In genomic region chr11:122020902-122021301, GRCh38 we compare ENCODE assay signal across 9 cellular contexts.
DNase-seq lines count a peak whose midpoint lies in the region; ATAC-seq and TF ChIP-seq lines count a peak whose summit lies in the region.
"Had no signal": no experiment of that assay in that cellular context is flagged by ENCODE, and none has a peak within 500 bp of the region (broad histone marks: within the 10 kb centered on the region; RNA-seq: fewer than 3 reads in every experiment).

No MANE protein-coding gene starts in this region.

- H2AK5ac ChIP-seq in IMR-90 (ENCODE audit: low read depth, low read length) = no peak overlapping the region

- no peak for TF ChIP-seq EP300 in sigmoid colon (IDR thresholded peaks at IDR 0.05)

- no peak overlapping the region for H3K14ac ChIP-seq in IMR-90 (replicated peaks; ENCODE audit: low read depth, low read length)

- no CpG with 5 or more reads among the region's 2 CpGs for WGBS in IMR-90 (ENCODE audit: extremely low coverage in 2 of 2, insufficient read length in 1 of 2), 2 experiments
- 68 to 72% methylated on average over 2 of the region's 2 CpGs for WGBS in sigmoid colon, 2 donors
- 54 to 56% methylated on average over 2 of the region's 2 CpGs for WGBS in esophagus squamous epithelium, 2 donors

- H3K36me3 ChIP-seq in IMR-90 (ENCODE audit: control insufficient read depth, insufficient read depth, low read length) (no peaks in the 10 kb centered on the region), ascending aorta (no peaks in the 10 kb centered on the region), sigmoid colon (no peaks in the 10 kb centered on the region), esophagus squamous epithelium (no peaks in the 10 kb centered on the region)

- in situ Hi-C loops in IMR-90 (cut with MboI; ENCODE audit: low sequenced_read_pairs) = no loop called here

- peak overlapping the region; percentile 46; the same call in 1 of the 2 replicates for H3K18ac ChIP-seq in IMR-90 (ENCODE audit: low read depth, low read length)

- no peak overlapping the region for H3K23ac ChIP-seq in IMR-90 (ENCODE audit: low read depth, low read length)

- no peaks in the 10 kb centered on the region for H4K20me1 ChIP-seq in IMR-90 (ENCODE audit: insufficient read depth, low read length)

- H2BK20ac ChIP-seq in IMR-90 (ENCODE audit: low read depth, low read length) = no peak overlapping the region

- TF ChIP-seq CTCF in AG04450 (IDR thresholded peaks at IDR 0.05; ENCODE audit: low read depth, low read length) (peak; percentile 55), IMR-90 (conservative IDR thresholded peaks at IDR 0.05; ENCODE audit: low read depth, low read length) (peak; percentile 57), ascending aorta (IDR thresholded peaks at IDR 0.05) (peak; percentile 32 to 50 (median 40)), sigmoid colon (IDR thresholded peaks at IDR 0.05) (peak in 2 of 4 experiments; percentile 29 to 49), esophagus squamous epithelium (IDR thresholded peaks at IDR 0.05) (peak in 2 of 6 experiments; percentile 24 to 29)

- no peak overlapping the region for H3K4me2 ChIP-seq in IMR-90 (ENCODE audit: low read depth, low read length)

- 0 out of 2 replicates have a peak overlapping the region, but pooled peaks have one; percentile 38 for H2BK120ac ChIP-seq in IMR-90 (ENCODE audit: low read depth, low read length)

- H3K27ac ChIP-seq in AG04450 (ENCODE audit: low read depth, low read length) (no peak overlapping the region), IMR-90 (ENCODE audit: insufficient read depth, low read length) (no peak overlapping the region), ascending aorta (no peak overlapping the region), sigmoid colon (no peak overlapping the region), esophagus squamous epithelium (no peak overlapping the region)

- H3K27me3 ChIP-seq in AG04450 (ENCODE audit: control insufficient read depth, insufficient read depth, low read length) (no peaks in the 10 kb centered on the region), IMR-90 (ENCODE audit: control insufficient read depth, insufficient read depth, low read length) (no peaks in the 10 kb centered on the region), ascending aorta (no peaks in the 10 kb centered on the region), sigmoid colon (no peaks in the 10 kb centered on the region), esophagus squamous epithelium (no peaks in the 10 kb centered on the region)

- POLR2A ChIA-PET in AG04450 (lab: Yijun Ruan, JAX) = no interaction called here
- POLR2A ChIA-PET in IMR-90 (lab: Charles Lee; ENCODE audit: unreplicated experiment) = no interaction called here

- CTCF ChIA-PET in AG04450 (lab: Charles Lee) = interaction anchor here (0.6 to 1.7 kb wide), 8 partner anchors 11 to 485 kb away, joined by 3 to 5 read pairs (median 4); no protein-coding TSS in a partner anchor
- CTCF ChIA-PET in IMR-90 (lab: Yijun Ruan, JAX) = interaction anchor here (0.6 to 0.7 kb wide), 2 partner anchors 136 to 390 kb away, joined by 3 read pairs; no protein-coding TSS in a partner anchor

- H4K91ac ChIP-seq in IMR-90 (ENCODE audit: insufficient read depth, low read depth, low read length) = no peak overlapping the region

- H4K5ac ChIP-seq in IMR-90 (ENCODE audit: low read depth, low read length) = no peak overlapping the region

- no peak overlapping the region for H3K9ac ChIP-seq in IMR-90 (ENCODE audit: low read depth, low read length)

- intact Hi-C loops in IMR-90 (cut with micrococcal nuclease) (no loop called here), ascending aorta (cut with DNase I) (loop anchor here (1.0 to 5.0 kb wide), 4 partner anchors 80 to 486 kb away; no protein-coding TSS in a partner anchor), sigmoid colon (cut with DNase I) (loop anchor here (2.0 to 5.0 kb wide), 4 partner anchors 81 to 484 kb away; no protein-coding TSS in a partner anchor), esophagus squamous epithelium (cut with DNase I) (loop anchor here (10.0 kb wide), 1 partner anchor 184 kb away; no protein-coding TSS in a partner anchor)

- TF ChIP-seq POLR2A in IMR-90 (IDR thresholded peaks at IDR 0.05; ENCODE audit: low read depth, low read length) = no peak
- TF ChIP-seq POLR2A in sigmoid colon (IDR thresholded peaks at IDR 0.05) = no peak
- TF ChIP-seq POLR2A in esophagus squamous epithelium (IDR thresholded peaks at IDR 0.05) = no peak

- no peaks in the 10 kb centered on the region for H3K79me1 ChIP-seq in IMR-90 (ENCODE audit: low read depth in 1 of 2, low read length in 2 of 2)

- no peak overlapping the region for H2AFZ ChIP-seq in IMR-90 (replicated peaks; ENCODE audit: low read length, poor library complexity)

- no peak overlapping the region for H3K4ac ChIP-seq in IMR-90 (ENCODE audit: low read depth, low read length)

- TF ChIP-seq RAD21 in IMR-90 (IDR thresholded peaks at IDR 0.05; ENCODE audit: low read length) = peak; percentile 62

- no peak for DNase-seq in AG04450 (ENCODE audit: low read depth, low spot score)
- DNase-seq in IMR-90 = peak; percentile 33
- DNase-seq in ascending aorta (ENCODE audit: low spot score in 2 of 2) = no peak
- DNase-seq in left kidney (ENCODE audit: low read depth, low spot score) = peak; percentile 20
- no peak for DNase-seq in sigmoid colon
- no peak for DNase-seq in AG20443 (ENCODE audit: low spot score)
- no peak for DNase-seq in esophagus squamous epithelium (lab: John Stamatoyannopoulos, UW)
- no peak for DNase-seq in germinal center (ENCODE audit: low spot score)
- DNase-seq: activated CD4-positive, alpha-beta T cell treated with anti-CD3 and anti-CD28 coated beads, Interleukin-2, amount 50 U/mL, for 1 hour had no signal

- 0 out of 2 replicates have a peak, but pooled peaks cover 3% of the 10 kb centered on the region for H3K4me1 ChIP-seq in IMR-90 (ENCODE audit: control insufficient read depth, insufficient read depth, low read length)
- peaks cover 0 to 3% of the 10 kb centered on the region in 2 donors for H3K4me1 ChIP-seq in ascending aorta
- H3K4me1 ChIP-seq in sigmoid colon = no peaks in the 10 kb centered on the region
- no peaks in the 10 kb centered on the region for H3K4me1 ChIP-seq in esophagus squamous epithelium

- H2AK9ac ChIP-seq in IMR-90 (replicated peaks; ENCODE audit: low read depth, low read length, poor library complexity) = no peak overlapping the region

- H2BK15ac ChIP-seq in IMR-90 (ENCODE audit: low read depth, low read length) = no peak overlapping the region

- H4K8ac ChIP-seq in IMR-90 (ENCODE audit: low read depth in 2 of 2, low read length in 2 of 2) = no peak overlapping the region

- no peak overlapping the region for H3K56ac ChIP-seq in IMR-90 (ENCODE audit: extremely low read depth, insufficient read depth, low read length)

- ATAC-seq in IMR-90 (ENCODE audit: low read depth) = peak; percentile 61

- BruUV-seq in IMR-90 (replicated peaks; lab: Mats Ljungman, UMichigan) = no TSS peak

- no peaks in the 10 kb centered on the region; the same call in 1 of the 2 replicates for H3K9me1 ChIP-seq in IMR-90 (ENCODE audit: insufficient read depth, low read length)

- no peak overlapping the region for H2BK5ac ChIP-seq in IMR-90 (ENCODE audit: low read depth, low read length, poor library complexity, severe bottlenecking)

- no peak overlapping the region for H3K4me3 ChIP-seq in AG04450 (ENCODE audit: low read depth, low read length)
- H3K4me3 ChIP-seq in IMR-90 (ENCODE audit: insufficient read depth, low read depth, low read length) = no peak overlapping the region
- no peak overlapping the region for H3K4me3 ChIP-seq in ascending aorta
- no peak overlapping the region for H3K4me3 ChIP-seq in sigmoid colon
- H3K4me3 ChIP-seq in esophagus squamous epithelium = no peak overlapping the region

- dilution Hi-C loops in IMR-90 (cut with HindIII; ENCODE audit: low sequenced_read_pairs, unreplicated experiment) = no loop called here

- H3K9me3 ChIP-seq in AG04450 (ENCODE audit: control insufficient read depth, insufficient read depth, low read length) (no peaks in the 10 kb centered on the region), IMR-90 (ENCODE audit: control insufficient read depth, insufficient read depth, low read length) (no peaks in the 10 kb centered on the region), ascending aorta (no peaks in the 10 kb centered on the region), sigmoid colon (no peaks in the 10 kb centered on the region), esophagus squamous epithelium (no peaks in the 10 kb centered on the region)

TF ChIP-seq in IMR-90, 13 proteins besides CTCF, POLR2A, EP300 and RAD21:
- TF ChIP-seq USF2 (IDR thresholded peaks at IDR 0.05; ENCODE audit: low read depth, low read length) (no peak), MAZ (IDR thresholded peaks at IDR 0.05; ENCODE audit: borderline replicate concordance, low read depth, low read length) (no peak), NFE2L2 (IDR thresholded peaks at IDR 0.05; ENCODE audit: low read depth, low read length) (no peak), SMC3 (IDR thresholded peaks at IDR 0.05; ENCODE audit: low read depth, low read length) (peak; percentile 60), CHD1 (IDR thresholded peaks at IDR 0.05; ENCODE audit: low read depth, low read length) (no peak)

Comparison
In these comparisons a context has a peak if more than half of its experiments do, and no peak if none do; other contexts are left out.
1. DNase-seq: peak in IMR-90 (single experiment) and left kidney (single experiment); none in AG04450 (single experiment), ascending aorta (0 of 2), sigmoid colon (single experiment), AG20443 (single experiment), esophagus squamous epithelium (single experiment) and germinal center (single experiment).